ENCODE assay signal across 9 cellular contexts in genomic region chr19:8308891-8309291, GRCh38. TPM values are rescaled to one million over a fixed set of nuclear protein-coding genes. Genes with fewer than 3 reads are reported as not detected.
DNase-seq lines count a peak whose midpoint lies in the region; ATAC-seq and TF ChIP-seq lines count a peak whose summit lies in the region.
"Had no signal": no experiment of that assay in that cellular context is flagged by ENCODE, and none has a peak within 500 bp of the region (broad histone marks: within the 10 kb centered on the region; RNA-seq: fewer than 3 reads in every experiment).

No MANE protein-coding gene starts in this region.

- H3K9me3 ChIP-seq in CD4-positive, CD25-positive, alpha-beta regulatory T cell (ENCODE audit: control insufficient read depth in 2 of 2, low read length in 2 of 2): no peaks in the 10 kb centered on the region
- no peaks in the 10 kb centered on the region for H3K9me3 ChIP-seq in Peyer's patch
- no peaks in the 10 kb centered on the region for H3K9me3 ChIP-seq in esophagus muscularis mucosa
- no peaks in the 10 kb centered on the region for H3K9me3 ChIP-seq in osteoblast (ENCODE audit: low read depth, low read length)

- H3K27me3 ChIP-seq in CD4-positive, CD25-positive, alpha-beta regulatory T cell (ENCODE audit: control insufficient read depth, insufficient read depth, low read length): no peaks in the 10 kb centered on the region
- no peaks in the 10 kb centered on the region for H3K27me3 ChIP-seq in Peyer's patch
- H3K27me3 ChIP-seq in esophagus muscularis mucosa: no peaks in the 10 kb centered on the region
- H3K27me3 ChIP-seq in osteoblast (ENCODE audit: insufficient read depth, low read length): no peaks in the 10 kb centered on the region

- DNase-seq in CD4-positive, CD25-positive, alpha-beta regulatory T cell: no peak
- peak in 1 of 3 donors; percentile 42 for DNase-seq in Peyer's patch
- no peak for DNase-seq in esophagus muscularis mucosa (ENCODE audit: extremely low spot score)
- DNase-seq in osteoblast (ENCODE audit: insufficient read length, low spot score, missing footprints): no peak
- no peak for DNase-seq in NK-92 (lab: John Stamatoyannopoulos, UW; ENCODE audit: unreplicated experiment)
- DNase-seq in SKM-1 (lab: John Stamatoyannopoulos, UW; ENCODE audit: unreplicated experiment): no peak
- no peak for DNase-seq in HuH-7.5 (ENCODE audit: low spot score)

- H3K27me3 Mint-ChIP-seq in CD4-positive, CD25-positive, alpha-beta regulatory T cell: no peaks in the 10 kb centered on the region

- TF ChIP-seq POLR2A in Peyer's patch (IDR thresholded peaks at IDR 0.05): no peak
- TF ChIP-seq POLR2A in esophagus muscularis mucosa (IDR thresholded peaks at IDR 0.05; ENCODE audit: low read depth): no peak

- H3K4me1 ChIP-seq in CD4-positive, CD25-positive, alpha-beta regulatory T cell (ENCODE audit: control insufficient read depth, insufficient read depth, low read length, poor library complexity, severe bottlenecking): peaks cover 40% of the 10 kb centered on the region
- H3K4me1 ChIP-seq in Peyer's patch: peaks cover 0 to 36% (median 14%) of the 10 kb centered on the region in 4 donors
- H3K4me1 ChIP-seq in esophagus muscularis mucosa: peaks cover 42 to 51% (median 46%) of the 10 kb centered on the region in 4 donors
- H3K4me1 ChIP-seq in osteoblast (ENCODE audit: insufficient read depth, low read length): peaks cover 14% of the 10 kb centered on the region

- TF ChIP-seq CTCF in Peyer's patch (IDR thresholded peaks at IDR 0.05) (no peak), esophagus muscularis mucosa (IDR thresholded peaks at IDR 0.05) (no peak), osteoblast (IDR thresholded peaks at IDR 0.05; ENCODE audit: extremely low read depth, low read depth, low read length) (no peak)

- H3K27ac ChIP-seq in CD4-positive, CD25-positive, alpha-beta regulatory T cell (ENCODE audit: insufficient read depth, low read length, poor library complexity, severe bottlenecking): peak overlapping the region; percentile 82
- H3K27ac ChIP-seq in Peyer's patch (peak overlapping the region in 2 of 4 donors; percentile 73 to 86), esophagus muscularis mucosa (replicated peaks in 1 of 4) (peak overlapping the region; percentile 71 to 82 (median 80)), osteoblast (ENCODE audit: low read depth, low read length) (no peak overlapping the region)

- peak overlapping the region; percentile 94 for H3K4me3 ChIP-seq in CD4-positive, CD25-positive, alpha-beta regulatory T cell (ENCODE audit: low read depth, low read length)
- H3K4me3 ChIP-seq in Peyer's patch: peak overlapping the region; percentile 43 to 77 (median 68)
- peak overlapping the region; percentile 62 to 83 (median 68) for H3K4me3 ChIP-seq in esophagus muscularis mucosa
- peak overlapping the region; percentile 75 for H3K4me3 ChIP-seq in osteoblast (ENCODE audit: insufficient read depth, low read length)

- ATAC-seq in CD4-positive, CD25-positive, alpha-beta regulatory T cell (ENCODE audit: low read depth in 2 of 2): no peak
- ATAC-seq in GM21576 (IDR thresholded peaks at IDR 0.05; ENCODE audit: unreplicated experiment): no peak

- H3K36me3 ChIP-seq in CD4-positive, CD25-positive, alpha-beta regulatory T cell (ENCODE audit: control insufficient read depth, insufficient read depth, low read length): peaks cover 14% of the 10 kb centered on the region
- H3K36me3 ChIP-seq in Peyer's patch: peaks cover 0 to 40% (median 0%) of the 10 kb centered on the region in 3 donors
- H3K36me3 ChIP-seq in esophagus muscularis mucosa: peaks cover 20 to 53% (median 41%) of the 10 kb centered on the region in 4 donors
- peaks cover 21% of the 10 kb centered on the region for H3K36me3 ChIP-seq in osteoblast (ENCODE audit: insufficient read depth, low read length)

- peak overlapping the region; percentile 87 for H3K4me2 ChIP-seq in osteoblast (ENCODE audit: insufficient read depth, low read length)

- no peaks in the 10 kb centered on the region for H3K79me2 ChIP-seq in osteoblast (ENCODE audit: insufficient read depth, low read length)

- TF ChIP-seq EP300 in esophagus muscularis mucosa (IDR thresholded peaks at IDR 0.05): no peak

- H3K36me3 Mint-ChIP-seq in CD4-positive, CD25-positive, alpha-beta regulatory T cell: no peaks in the 10 kb centered on the region

- H2AFZ ChIP-seq in osteoblast (ENCODE audit: low read length): no peak overlapping the region

- H4K20me1 ChIP-seq in osteoblast (ENCODE audit: insufficient read depth, low read length): no peaks in the 10 kb centered on the region

- peaks cover 12 to 46% (median 19%) of the 10 kb centered on the region in 4 donors for H3K4me1 Mint-ChIP-seq in CD4-positive, CD25-positive, alpha-beta regulatory T cell

- intact Hi-C loops in esophagus muscularis mucosa (cut with DNase I): no loop called here

- WGBS in esophagus muscularis mucosa: 65% methylated on average over 14 of the region's 17 CpGs

- peaks cover 0 to 1% (median 0%) of the 10 kb centered on the region in 7 donors for H3K9me3 Mint-ChIP-seq in CD4-positive, CD25-positive, alpha-beta regulatory T cell

- H3K27ac Mint-ChIP-seq in CD4-positive, CD25-positive, alpha-beta regulatory T cell: peak overlapping the region; percentile 48 to 95 (median 91)

- H3K4me3 Mint-ChIP-seq in CD4-positive, CD25-positive, alpha-beta regulatory T cell: peak overlapping the region; percentile 92 to 99 (median 94)

RNA-seq across cellular contexts. Expression of gene CD320, which starts 0.7 kb away (rescaled TPM):
- 27.0 TPM for total RNA-seq in CD4-positive, CD25-positive, alpha-beta regulatory T cell
- polyA plus RNA-seq in CD4-positive, CD25-positive, alpha-beta regulatory T cell: 10 to 100 TPM; 42.4 to 63.7 (median 60.0) TPM
- 10 to 100 TPM; 12.7 to 26.4 (median 18.2) TPM for total RNA-seq in Peyer's patch
- total RNA-seq in esophagus muscularis mucosa: 10 to 100 TPM; 25.7 to 63.2 (median 47.4) TPM
- total RNA-seq in osteoblast: 18.6 and 22.8 TPM in 2 replicates

RNA-seq across cellular contexts. Expression of gene NDUFA7, which starts 12.3 kb away (rescaled TPM):
- 27.4 TPM for total RNA-seq in CD4-positive, CD25-positive, alpha-beta regulatory T cell
- 100 to 1,000 TPM; 130 to 181 (median 149) TPM for polyA plus RNA-seq in CD4-positive, CD25-positive, alpha-beta regulatory T cell
- 10 to 100 TPM in 3 of 4 donors, not detected in 1; 24.6 to 43.4 (median 38.5) TPM for total RNA-seq in Peyer's patch
- total RNA-seq in esophagus muscularis mucosa: 10 to 100 TPM; 26.1 to 34.0 (median 29.3) TPM
- 9.0 and 18.3 TPM in 2 replicates for total RNA-seq in osteoblast

RNA-seq across cellular contexts. Expression of gene RPS28, which starts 12.4 kb away (rescaled TPM):
- total RNA-seq in CD4-positive, CD25-positive, alpha-beta regulatory T cell: 2,201 TPM
- 1,000 to 10,000 TPM; 1,925 to 3,295 (median 2,756) TPM for polyA plus RNA-seq in CD4-positive, CD25-positive, alpha-beta regulatory T cell
- total RNA-seq in Peyer's patch (100 to 1,000 TPM; 306 to 519 (median 393) TPM), esophagus muscularis mucosa (100 to 1,000 TPM; 256 to 473 (median 358) TPM), osteoblast (177 and 180 TPM in 2 replicates)

RNA-seq across cellular contexts. Expression of gene KANK3, which starts 34.2 kb away (rescaled TPM):
- 4.4 TPM for total RNA-seq in CD4-positive, CD25-positive, alpha-beta regulatory T cell
- polyA plus RNA-seq in CD4-positive, CD25-positive, alpha-beta regulatory T cell: 1 to 10 TPM in 2 of 4 donors, under 1 TPM in 2; 0.40 to 2.1 (median 1.0) TPM
- 10 to 100 TPM in 1 of 4 donors, 1 to 10 TPM in 3; 3.0 to 16.5 (median 7.8) TPM for total RNA-seq in Peyer's patch
- 10 to 100 TPM; 23.7 to 36.0 (median 30.0) TPM for total RNA-seq in esophagus muscularis mucosa
- total RNA-seq in osteoblast: 0.59 TPM in 1 of 2 replicates, not detected in the other

RNA-seq across cellular contexts. Expression of gene ANGPTL4, which starts 55.1 kb away (rescaled TPM):
- not detected for total RNA-seq in CD4-positive, CD25-positive, alpha-beta regulatory T cell
- polyA plus RNA-seq in CD4-positive, CD25-positive, alpha-beta regulatory T cell: not detected
- total RNA-seq in Peyer's patch (10 to 100 TPM; 22.6 to 82.1 (median 29.9) TPM), esophagus muscularis mucosa (10 to 100 TPM in 3 of 4 donors, 1 to 10 TPM in 1; 3.7 to 37.9 (median 22.6) TPM), osteoblast (1.1 and 1.2 TPM in 2 replicates)
- total RNA-seq: myocyte had no signal
